In genomic region chr10:35391153-35391953, GRCh38 we compare ENCODE assay signal across 1 cellular context.
TF ChIP-seq lines count a peak whose summit lies in the region.

No MANE protein-coding gene starts in this region.

TF ChIP-seq in HEK293, 187 proteins besides CTCF, POLR2A, EP300 and RAD21 (continued from another document):
- TF ChIP-seq ZNF501 (tag by site-specific recombination; IDR thresholded peaks at IDR 0.05) (no peak), OVOL3 (tag by site-specific recombination; IDR thresholded peaks at IDR 0.05) (no peak), WT1 (tag by site-specific recombination; IDR thresholded peaks at IDR 0.05) (no peak), ZNF837 (tag by site-specific recombination; IDR thresholded peaks at IDR 0.05) (no peak), ZNF561 (tag by site-specific recombination; IDR thresholded peaks at IDR 0.05; ENCODE audit: borderline replicate concordance) (0 out of 2 replicates have a peak, but pooled peaks have one; percentile 7)
